Comparison of ENCODE assay signal across 13 cellular contexts in the genomic region with DNA sequence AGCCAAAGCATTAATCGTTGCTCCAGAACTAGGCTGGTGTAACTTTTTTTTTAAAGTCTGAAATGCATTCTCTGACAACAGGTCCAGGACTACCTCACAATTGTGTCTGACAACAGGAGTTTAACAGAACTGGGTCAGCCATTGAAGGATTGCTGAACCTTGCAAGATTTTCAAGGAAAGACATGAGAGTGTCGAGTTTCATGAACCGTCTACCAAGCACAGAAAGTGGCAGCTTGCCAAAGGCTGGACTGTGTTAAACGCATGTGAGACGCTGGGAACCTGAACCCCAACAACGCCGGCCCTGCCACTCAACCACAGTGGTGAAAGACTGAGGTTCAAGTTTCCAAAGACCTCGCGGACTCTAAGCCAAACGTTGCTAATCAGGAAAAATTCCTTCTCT.
DNase-seq lines count a peak whose midpoint lies in the region; ATAC-seq and TF ChIP-seq lines count a peak whose summit lies in the region.
"Had no signal": no experiment of that assay in that cellular context is flagged by ENCODE, and none has a peak within 500 bp of the region (broad histone marks: within the 10 kb centered on the region; RNA-seq: fewer than 3 reads in every experiment).

No MANE protein-coding gene starts in this region.

- H3K36me3 Mint-ChIP-seq in type B pancreatic cell (peaks cover 4% of the 10 kb centered on the region), immature natural killer cell (no peaks in the 10 kb centered on the region)

- peak overlapping the region; percentile 38 for H3K27ac Mint-ChIP-seq in type B pancreatic cell
- H3K27ac Mint-ChIP-seq in immature natural killer cell, result no peak overlapping the region

- H3K27me3 Mint-ChIP-seq in type B pancreatic cell (no peaks in the 10 kb centered on the region), immature natural killer cell (ENCODE audit: low read depth in 3 of 3) (peaks cover 0 to 3% (median 0%) of the 10 kb centered on the region in 3 donors)
- H3K27me3 Mint-ChIP-seq: IgD-negative memory B cell, progenitor cell of endocrine pancreas had no signal

- TF ChIP-seq CTCF in astrocyte of the cerebellum (IDR thresholded peaks at IDR 0.05; ENCODE audit: low read depth, low read length, missing control alignments) (no peak), type B pancreatic cell (conservative IDR thresholded peaks at IDR 0.05) (no peak)

- H3K4me3 Mint-ChIP-seq in type B pancreatic cell (peak overlapping the region; percentile 69), immature natural killer cell (no peak overlapping the region)

- DNase-seq in SHP77 (lab: John Stamatoyannopoulos, UW) (peak; percentile 8 to 41), SHP77 treated with DMSO at 0.1 percent for 48 hours (lab: John Stamatoyannopoulos, UW) (no peak), astrocyte of the cerebellum (ENCODE audit: low read depth) (peak; percentile 83), left kidney (ENCODE audit: low read depth, low spot score) (peak; percentile 96), type B pancreatic cell (ENCODE audit: extremely low spot score, unreplicated experiment) (peak; percentile 77), NCI-H1048 (lab: John Stamatoyannopoulos, UW) (no peak), immature natural killer cell (no peak)
- DNase-seq: activated CD4-positive, CD25-positive, alpha-beta regulatory T cell; effector CD4-positive, alpha-beta T cell had no signal

- in situ Hi-C loops in astrocyte of the cerebellum (cut with HindIII; ENCODE audit: low sequenced_read_pairs), result no loop called here

- peaks cover 36% of the 10 kb centered on the region for H3K4me1 Mint-ChIP-seq in type B pancreatic cell (ENCODE audit: unreplicated experiment)
- H3K4me1 Mint-ChIP-seq in immature natural killer cell, result no peaks in the 10 kb centered on the region

- H3K4me3 ChIP-seq in astrocyte of the cerebellum (ENCODE audit: low read depth, low read length), result no peak overlapping the region
- H3K4me3 ChIP-seq: vagina had no signal

- no peak for ATAC-seq in HG03280 (IDR thresholded peaks at IDR 0.05; ENCODE audit: unreplicated experiment)

- H3K9me3 Mint-ChIP-seq in type B pancreatic cell, result no peaks in the 10 kb centered on the region
- H3K9me3 Mint-ChIP-seq in immature natural killer cell, result no peaks in the 10 kb centered on the region

Comparison
In these comparisons a context has a peak if more than half of its experiments do, and no peak if none do; other contexts are left out.
1. DNase-seq: peak in SHP77 (2 of 2), astrocyte of the cerebellum (single experiment), left kidney (single experiment) and type B pancreatic cell (single experiment); none in SHP77 treated with DMSO at 0.1 percent for 48 hours (single experiment), NCI-H1048 (single experiment) and immature natural killer cell (0 of 3).